Comparison of ENCODE assay signal across 8 cellular contexts in genomic region chr6:111566873-111567517, GRCh38. TPM values are rescaled to one million over a fixed set of nuclear protein-coding genes. Genes with fewer than 3 reads are reported as not detected.
A peak's percentile ranks its signal among the peaks of the same experiment; 100 is the strongest.
DNase-seq lines count a peak whose midpoint lies in the region; ATAC-seq, FAIRE-seq and TF ChIP-seq lines count a peak whose summit lies in the region.

No MANE protein-coding gene starts in this region.

- no peak for FAIRE-seq in small intestine (lab: Jason Lieb, UNC)

- H3K9me3 ChIP-seq in effector memory CD4-positive, alpha-beta T cell (ENCODE audit: control insufficient read depth, low read length) = no peaks in the 10 kb centered on the region
- H3K9me3 ChIP-seq in prostate gland = no peaks in the 10 kb centered on the region
- no peaks in the 10 kb centered on the region for H3K9me3 ChIP-seq in small intestine (ENCODE audit: control insufficient read depth, low read depth)

- peak overlapping the region; percentile 10 for H3K4me3 ChIP-seq in effector memory CD4-positive, alpha-beta T cell (ENCODE audit: insufficient read depth, low read depth, low read length, poor library complexity, severe bottlenecking)
- H3K4me3 ChIP-seq in prostate gland = peak overlapping the region in 1 of 2 donors; percentile 10
- no peak overlapping the region for H3K4me3 ChIP-seq in small intestine (ENCODE audit: low read depth in 1 of 2, low read length in 2 of 2)

- POLR2A ChIA-PET in HEK293T (lab: Yijun Ruan, JAX) = no interaction called here

- no peak for TF ChIP-seq POLR2A in prostate gland (IDR thresholded peaks at IDR 0.05)

- H3K4me1 ChIP-seq in effector memory CD4-positive, alpha-beta T cell (ENCODE audit: control insufficient read depth, insufficient read depth, low read length, poor library complexity, severe bottlenecking) = peaks cover 14% of the 10 kb centered on the region
- peaks cover 13% of the 10 kb centered on the region for H3K4me1 ChIP-seq in prostate gland (replicated peaks)
- peaks cover 0 to 11% of the 10 kb centered on the region in 2 donors for H3K4me1 ChIP-seq in small intestine (ENCODE audit: control insufficient read depth in 2 of 2, insufficient read depth in 1 of 2, low read depth in 1 of 2, low read length in 1 of 2)

- no peak for DNase-seq in HEK293T (ENCODE audit: extremely low spot score)
- DNase-seq in NCI-H774 (lab: John Stamatoyannopoulos, UW) = peak; percentile 94
- DNase-seq in effector memory CD4-positive, alpha-beta T cell = no peak
- no peak for DNase-seq in prostate gland (ENCODE audit: low spot score)
- no peak for DNase-seq in inferior parietal cortex (ENCODE audit: extremely low spot score)
- no peak for DNase-seq in small intestine
- no peak for DNase-seq in activated effector memory CD4-positive, alpha-beta T cell treated with anti-CD3 and anti-CD28 coated beads, Interleukin-2, amount 50 U/mL, for 16 hours

- no peaks in the 10 kb centered on the region for H3K27me3 ChIP-seq in effector memory CD4-positive, alpha-beta T cell (replicated peaks; ENCODE audit: control insufficient read depth, insufficient read depth, low read length, poor library complexity, severe bottlenecking)
- no peaks in the 10 kb centered on the region for H3K27me3 ChIP-seq in prostate gland (replicated peaks; ENCODE audit: insufficient read depth)
- no peaks in the 10 kb centered on the region for H3K27me3 ChIP-seq in small intestine (ENCODE audit: control insufficient read depth in 2 of 2, insufficient read depth in 2 of 2, low read length in 2 of 2)

- peaks cover 12% of the 10 kb centered on the region for H3K36me3 ChIP-seq in effector memory CD4-positive, alpha-beta T cell (ENCODE audit: control insufficient read depth, insufficient read depth, low read length)
- H3K36me3 ChIP-seq in prostate gland = peaks cover 0 to under 1% of the 10 kb centered on the region in 2 donors
- H3K36me3 ChIP-seq in small intestine (ENCODE audit: control insufficient read depth in 2 of 2, insufficient read depth in 2 of 2, low read length in 2 of 2) = peaks cover 0 to 4% of the 10 kb centered on the region in 2 donors

- CTCF ChIA-PET in HEK293T (lab: Yijun Ruan, JAX) = interaction anchor here (1.0 kb wide), 1 partner anchor 19 kb away, joined by 3 read pairs; no protein-coding TSS in a partner anchor

- intact Hi-C loops in prostate gland (cut with DNase I) = loop anchor here (2.0 to 5.0 kb wide), 2 partner anchors 38 to 85 kb away; partner anchors contain the start of genes REV3L and TRAF3IP2

- 5% methylated on average over 19 of the region's 19 CpGs for WGBS in prostate gland
- 34 to 73% (median 69%) methylated on average over 19 of the region's 19 CpGs for WGBS in small intestine, 3 donors

- H3K27ac ChIP-seq in effector memory CD4-positive, alpha-beta T cell (ENCODE audit: insufficient read depth, low read length, poor library complexity, severe bottlenecking) = no peak overlapping the region
- H3K27ac ChIP-seq in prostate gland (peak overlapping the region; percentile 71), small intestine (ENCODE audit: low read depth in 1 of 2, low read length in 1 of 2) (peak overlapping the region in 1 of 2 donors; percentile 51)

- ATAC-seq in GM21447 (IDR thresholded peaks at IDR 0.05; ENCODE audit: unreplicated experiment) = no peak

- TF ChIP-seq CTCF in prostate gland (IDR thresholded peaks at IDR 0.05) = no peak

TF ChIP-seq in HEK293T, 16 proteins besides CTCF, POLR2A, EP300 and RAD21:
- no peak for TF ChIP-seq CTBP1 (IDR thresholded peaks at IDR 0.05; ENCODE audit: borderline replicate concordance)
- peak; percentile 55 for TF ChIP-seq PKNOX1 (IDR thresholded peaks at IDR 0.05)

RNA-seq across cellular contexts. Expression of gene TRAF3IP2, which starts 38.7 kb away (rescaled TPM):
- 10 to 100 TPM; 40.2 to 52.4 TPM for total RNA-seq in prostate gland
- polyA plus RNA-seq in small intestine = 10 to 100 TPM; 40.4 to 50.0 (median 40.9) TPM
